8 cellular contexts compared by ENCODE assay signal in the genomic region with DNA sequence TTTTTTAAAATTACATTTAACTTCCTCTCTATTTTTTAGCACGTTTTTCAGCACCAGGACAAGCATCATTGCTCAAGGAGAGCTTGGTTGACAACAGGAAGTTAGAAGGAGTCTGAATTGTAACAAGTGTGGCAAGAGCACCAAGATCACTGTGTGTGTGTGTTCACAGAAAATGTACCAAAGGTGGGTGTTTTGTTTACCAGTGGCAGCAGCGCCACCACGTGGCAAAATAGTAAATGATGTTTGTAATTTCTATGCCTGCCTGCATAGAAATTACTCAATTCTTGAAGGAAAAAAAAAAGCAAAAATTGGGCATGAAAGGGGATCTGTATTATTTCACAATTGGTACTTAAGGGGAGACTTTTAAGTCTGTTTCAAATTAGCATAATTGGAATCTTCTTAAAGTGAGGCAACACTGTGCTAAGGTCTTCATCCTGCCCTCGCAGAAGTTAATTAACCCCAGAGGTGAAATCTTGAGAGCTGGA. TPM values are rescaled to one million over a fixed set of nuclear protein-coding genes. Genes with fewer than 3 reads are reported as not detected.
A peak's percentile ranks its signal among the peaks of the same experiment; 100 is the strongest.
DNase-seq lines count a peak whose midpoint lies in the region; ATAC-seq lines count a peak whose summit lies in the region.

No MANE protein-coding gene starts in this region.

- DNase-seq in EL (peak; percentile 69), NCI-H1417 treated with DMSO at 0.1 percent for 48 hours (lab: John Stamatoyannopoulos, UW) (peak; percentile 12), T-cell (peak; percentile 7 to 62 (median 52)), anterior cingulate cortex (lab: John Stamatoyannopoulos, UW) (peak in 33 of 58 donors; percentile 3 to 68 (median 26)), hypothalamus (lab: John Stamatoyannopoulos, UW) (peak in 28 of 51 donors; percentile 1 to 65 (median 23))
- peak; percentile 69 for DNase-seq in stimulated activated CD4-positive, alpha-beta T cell treated with anti-CD3 and anti-CD28 coated beads, Interleukin-15, amount 100 ng/mL, for 24 hours

- H3K27me3 Mint-ChIP-seq in T-cell = peaks cover 10 to 11% of the 10 kb centered on the region in 2 donors

- peaks cover 6 to 9% (median 6%) of the 10 kb centered on the region in 3 donors for H3K4me1 Mint-ChIP-seq in T-cell

- no peak overlapping the region for H3K4me3 Mint-ChIP-seq in T-cell

- POLR2A ChIA-PET in T-cell (lab: Charles Lee) = interaction anchor here in 1 of 2 donors (0.6 kb wide), 1 partner anchor 56 kb away, joined by 3 read pairs; no protein-coding TSS in a partner anchor

- CTCF ChIA-PET in T-cell (lab: Charles Lee) = interaction anchor here (0.6 to 1.8 kb wide), 5 partner anchors 9 to 416 kb away, joined by 3 to 4 read pairs (median 4); a partner anchor contains a TSS

- ATAC-seq in HG02588 (IDR thresholded peaks at IDR 0.05; ENCODE audit: unreplicated experiment) (peak; percentile 73), T-cell (replicated peaks in 1 of 4) (peak in 2 of 4 experiments; percentile 48 to 70), HG03378 (IDR thresholded peaks at IDR 0.05; ENCODE audit: unreplicated experiment) (no peak)

- no peaks in the 10 kb centered on the region for H3K36me3 Mint-ChIP-seq in T-cell

- H3K9me3 Mint-ChIP-seq in T-cell = no peaks in the 10 kb centered on the region

- H3K27ac Mint-ChIP-seq in T-cell = no peak overlapping the region

RNA-seq across cellular contexts. Expression of a gene that starts 7.4 kb away (rescaled TPM):
- 100 to 1,000 TPM; 113 to 164 (median 122) TPM for total RNA-seq in T-cell

RNA-seq across cellular contexts. Expression of a gene that starts 30.5 kb away (rescaled TPM):
- total RNA-seq in T-cell = not detected

Comparison
In these comparisons a context has a peak if more than half of its experiments do, and no peak if none do; other contexts are left out.
1. DNase-seq: peak in every context shown above with its lines; median percentile 69 in EL; 69 in stimulated activated CD4-positive, alpha-beta T cell treated with anti-CD3 and anti-CD28 coated beads, Interleukin-15, amount 100 ng/mL, for 24 hours; 52 in T-cell; 26 in anterior cingulate cortex; 23 in hypothalamus; 12 in NCI-H1417 treated with DMSO at 0.1 percent for 48 hours.